Comparison of ENCODE assay signal across 19 cellular contexts in genomic region chr1:234780112-234780511, GRCh38.
DNase-seq lines count a peak whose midpoint lies in the region; TF ChIP-seq lines count a peak whose summit lies in the region.
"Had no signal": no experiment of that assay in that cellular context is flagged by ENCODE, and none has a peak within 500 bp of the region (broad histone marks: within the 10 kb centered on the region; RNA-seq: fewer than 3 reads in every experiment).

No MANE protein-coding gene starts in this region.

- no peak overlapping the region; the same call in 1 of the 2 replicates for H3K14ac ChIP-seq in H9 (ENCODE audit: insufficient read depth, low read length)

- no peak overlapping the region for H3K4ac ChIP-seq in H9 (ENCODE audit: low read depth, low read length)

- no peak overlapping the region for H3K9ac ChIP-seq in H9 (ENCODE audit: extremely low read depth, insufficient read length, low read length)
- H3K9ac ChIP-seq: BLaER1 had no signal

- H3K4me1 Mint-ChIP-seq in activated T-cell treated with anti-CD3 and anti-CD28 coated beads, Interleukin-2, amount 50 U/mL, for 24 hours (ENCODE audit: low read depth), result no peaks in the 10 kb centered on the region
- peaks cover 3% of the 10 kb centered on the region in 2 experiments for H3K4me1 Mint-ChIP-seq in H9
- H3K4me1 Mint-ChIP-seq: CD4-positive, alpha-beta memory T cell had no signal

- no CpG with 5 or more reads among the region's 3 CpGs for WGBS in H9 (ENCODE audit: extremely low coverage, insufficient read length, low lambda C conversion rate)

- no peak overlapping the region for H2AK5ac ChIP-seq in H9 (ENCODE audit: insufficient read length, low read length)

- H4K20me1 ChIP-seq in H9 (ENCODE audit: control insufficient read depth, insufficient read depth, insufficient read length), result no peaks in the 10 kb centered on the region
- H4K20me1 ChIP-seq: BLaER1 had no signal

- no peak overlapping the region for H2BK20ac ChIP-seq in H9 (ENCODE audit: low read depth, low read length, poor library complexity, severe bottlenecking)

- no peak overlapping the region for H3K4me3 Mint-ChIP-seq in activated T-cell treated with anti-CD3 and anti-CD28 coated beads, Interleukin-2, amount 50 U/mL, for 24 hours
- H3K4me3 Mint-ChIP-seq in H9, result no peak overlapping the region
- H3K4me3 Mint-ChIP-seq: CD4-positive, alpha-beta memory T cell had no signal

- no peak overlapping the region for H4K91ac ChIP-seq in H9 (ENCODE audit: insufficient read length, low read depth, low read length)

- H3K27ac ChIP-seq in vagina (no peak overlapping the region), H9 (ENCODE audit: insufficient read length, low read depth, low read length) (no peak overlapping the region)
- H3K27ac ChIP-seq: BLaER1 had no signal

- H3K9me3 Mint-ChIP-seq in activated T-cell treated with anti-CD3 and anti-CD28 coated beads, Interleukin-2, amount 50 U/mL, for 24 hours, result peaks cover 2% of the 10 kb centered on the region
- H3K9me3 Mint-ChIP-seq in H9, result 0 out of 5 replicates have a peak, but pooled peaks cover 0 to 2% of the 10 kb centered on the region in 2 experiments

- H3K4me3 ChIP-seq in epithelial cell of esophagus (ENCODE audit: low read length) (no peak overlapping the region), vagina (no peak overlapping the region)
- H3K4me3 ChIP-seq: A549, BLaER1 had no signal

- no peak overlapping the region for H3K23ac ChIP-seq in H9 (ENCODE audit: insufficient read length, low read depth, low read length)

- no peak overlapping the region for H2AFZ ChIP-seq in H9 (ENCODE audit: low read length)

- H3K9me3 ChIP-seq in vagina (no peaks in the 10 kb centered on the region), H9 (ENCODE audit: control insufficient read depth, low read depth, low read length) (no peaks in the 10 kb centered on the region)

- in situ Hi-C loops in KBM-7 (cut with MboI; ENCODE audit: low pct_unique_long_range_greater_than_20kb, low sequenced_read_pairs), result no loop called here

- no peaks in the 10 kb centered on the region for H3K4me1 ChIP-seq in vagina
- peaks cover 8% of the 10 kb centered on the region for H3K4me1 ChIP-seq in H9 (ENCODE audit: insufficient read depth, low read length)
- H3K4me1 ChIP-seq: A549 had no signal

- no peak overlapping the region for H2BK5ac ChIP-seq in H9 (ENCODE audit: insufficient read length, low read length)

- no peak for TF ChIP-seq POLR2A in vagina (IDR thresholded peaks at IDR 0.05)

- H3K27ac Mint-ChIP-seq in activated T-cell treated with anti-CD3 and anti-CD28 coated beads, Interleukin-2, amount 50 U/mL, for 24 hours, result no peak overlapping the region
- H3K27ac Mint-ChIP-seq in H9, result no peak overlapping the region
- H3K27ac Mint-ChIP-seq: CD4-positive, alpha-beta memory T cell had no signal

- intact Hi-C loops in vagina (cut with DNase I), result no loop called here

- H3K36me3 ChIP-seq in vagina, result no peaks in the 10 kb centered on the region
- H3K36me3 ChIP-seq: BLaER1 had no signal

- H4K8ac ChIP-seq in H9 (replicated peaks; ENCODE audit: insufficient read length, low read depth, low read length), result no peak overlapping the region

- no peak overlapping the region for H3K18ac ChIP-seq in H9 (ENCODE audit: insufficient read length, low read depth, low read length)

- no peaks in the 10 kb centered on the region for H3K79me1 ChIP-seq in H9 (ENCODE audit: insufficient read depth, low read depth, low read length, poor library complexity, severe bottlenecking)

- DNase-seq in activated T-cell treated with anti-CD3 and anti-CD28 coated beads, Interleukin-2, amount 50 U/mL, for 24 hours, result peak; percentile 29
- DNase-seq in activated T-cell treated with anti-CD3 and anti-CD28 coated beads for 4 hours (no peak), NCI-H82 treated with DMSO at 0.1 percent for 48 hours (lab: John Stamatoyannopoulos, UW; ENCODE audit: unreplicated experiment) (peak; percentile 94), epithelial cell of esophagus (ENCODE audit: low read depth) (peak; percentile 6), KBM-7 (no peak), vagina (ENCODE audit: extremely low spot score in 2 of 2) (no peak), H9 (no peak)
- DNase-seq: CD4-positive, alpha-beta memory T cell; DMS53; EL; NCI-H1048; NCI-H1436; NCI-H2029; NCI-H2171; NCI-H526; NK-92 treated with Interleukin-12 subunit alpha and Interleukin-12 subunit beta, amount 100 ng/mL, for 24 hours; Right ventricle myocardium superior had no signal

- H3T11ph ChIP-seq in H9 (ENCODE audit: low read length), result no peak overlapping the region

- no peak for TF ChIP-seq CTCF in epithelial cell of esophagus (IDR thresholded peaks at IDR 0.05; ENCODE audit: insufficient read depth, low read depth, low read length, missing control alignments)
- TF ChIP-seq CTCF in vagina (IDR thresholded peaks at IDR 0.05), result no peak
- no peak for TF ChIP-seq CTCF in H9 (conservative IDR thresholded peaks at IDR 0.05)

- H3K36me3 Mint-ChIP-seq in activated T-cell treated with anti-CD3 and anti-CD28 coated beads, Interleukin-2, amount 50 U/mL, for 24 hours (ENCODE audit: low read depth), result no peaks in the 10 kb centered on the region
- no peaks in the 10 kb centered on the region for H3K36me3 Mint-ChIP-seq in H9 (ENCODE audit: insufficient read depth in 1 of 3, low read depth in 3 of 3)
- H3K36me3 Mint-ChIP-seq: CD4-positive, alpha-beta memory T cell had no signal

- no peak overlapping the region for H2BK12ac ChIP-seq in H9 (ENCODE audit: insufficient read length, low read depth, low read length)

- H3K4me2 ChIP-seq in H9 (ENCODE audit: insufficient read depth, insufficient read length, low read length), result no peak overlapping the region
- H3K4me2 ChIP-seq: A549, BLaER1 had no signal

- no peak overlapping the region for H4K5ac ChIP-seq in H9 (ENCODE audit: insufficient read length, low read depth, low read length)

- no peak overlapping the region for H2BK120ac ChIP-seq in H9 (ENCODE audit: low read depth, low read length, poor library complexity, severe bottlenecking)

- H3K27me3 Mint-ChIP-seq in activated T-cell treated with anti-CD3 and anti-CD28 coated beads, Interleukin-2, amount 50 U/mL, for 24 hours, result no peaks in the 10 kb centered on the region
- no peaks in the 10 kb centered on the region; the same call in 1 of the 2 replicates for H3K27me3 Mint-ChIP-seq in H9 (ENCODE audit: low read depth)
- H3K27me3 Mint-ChIP-seq: CD4-positive, alpha-beta memory T cell had no signal

- H3K79me2 ChIP-seq in H9 (ENCODE audit: insufficient read depth, low read length), result no peaks in the 10 kb centered on the region

- H3K23me2 ChIP-seq in H9 (ENCODE audit: insufficient read length, low read depth, low read length, poor library complexity, severe bottlenecking), result no peaks in the 10 kb centered on the region

- H3K56ac ChIP-seq in H9 (ENCODE audit: insufficient read length, low read depth, low read length), result no peak overlapping the region

- H3K27me3 ChIP-seq in vagina (no peaks in the 10 kb centered on the region), H9 (ENCODE audit: insufficient read depth, low read length) (no peaks in the 10 kb centered on the region)

- no peak overlapping the region for H2BK15ac ChIP-seq in H9 (ENCODE audit: low read depth, low read length)

Comparison
In these comparisons a context has a peak if more than half of its experiments do, and no peak if none do; other contexts are left out.
1. DNase-seq: peak in activated T-cell treated with anti-CD3 and anti-CD28 coated beads, Interleukin-2, amount 50 U/mL, for 24 hours (single experiment), NCI-H82 treated with DMSO at 0.1 percent for 48 hours (single experiment) and epithelial cell of esophagus (single experiment); none in activated T-cell treated with anti-CD3 and anti-CD28 coated beads for 4 hours (single experiment), KBM-7 (single experiment), vagina (0 of 2) and H9 (single experiment).